ENCODE assay signal across 16 cellular contexts in the genomic region with DNA sequence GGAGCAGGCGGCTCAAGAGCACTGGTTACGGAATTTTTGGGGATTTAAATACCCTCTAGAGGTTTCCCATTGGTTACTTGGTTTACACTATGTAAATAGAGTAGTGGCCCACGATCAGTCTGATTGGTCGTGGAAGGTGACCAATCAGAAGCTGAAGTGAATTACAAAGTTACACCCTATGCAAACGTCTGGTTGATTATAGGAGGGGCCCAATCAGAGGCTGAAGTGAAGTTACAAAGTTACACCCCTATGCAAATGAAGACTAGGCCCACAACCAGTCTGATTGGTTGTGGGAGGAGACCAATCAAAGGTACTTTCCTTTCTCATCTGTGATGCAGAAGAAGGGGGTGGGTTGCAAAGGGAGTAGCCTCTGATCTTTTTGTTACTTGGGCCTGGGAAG. TPM values are rescaled to one million over a fixed set of nuclear protein-coding genes. Genes with fewer than 3 reads are reported as not detected.
A peak's percentile ranks its signal among the peaks of the same experiment; 100 is the strongest.
DNase-seq lines count a peak whose midpoint lies in the region; ATAC-seq lines count a peak whose summit lies in the region.
"Had no signal": no experiment of that assay in that cellular context is flagged by ENCODE, and none has a peak within 500 bp of the region (broad histone marks: within the 10 kb centered on the region; RNA-seq: fewer than 3 reads in every experiment).

No MANE protein-coding gene starts in this region.

- in situ Hi-C loops in SK-MEL-5 (cut with HindIII; ENCODE audit: low pct_unique_long_range_greater_than_20kb, low sequenced_read_pairs): no loop called here

- ATAC-seq in HG03520 (IDR thresholded peaks at IDR 0.05; ENCODE audit: unreplicated experiment): no peak
- ATAC-seq: Right ventricle myocardium inferior; stimulated activated naive CD8-positive, alpha-beta T cell treated with anti-CD3 and anti-CD28 coated beads, Interleukin-15, Interleukin-2, amounts not matched to agents 100 U/mL and 50 U/mL, for 24 hours had no signal

- DNase-seq in ELR (ENCODE audit: low read depth) (peak; percentile 28), HT1080 (ENCODE audit: low read depth) (peak; percentile 40), SK-MEL-5 (ENCODE audit: low read depth, low spot score) (peak; percentile 38), iPS-NIHi11 (ENCODE audit: low spot score) (peak; percentile 33), T-helper 1 cell (no peak), Kasumi-1 (lab: John Stamatoyannopoulos, UW) (no peak)
- DNase-seq: activated CD8-positive, alpha-beta memory T cell treated with anti-CD3 and anti-CD28 coated beads, Interleukin-2, amount 50 U/mL, for 48 hours; activated naive CD4-positive, alpha-beta T cell; colonic mucosa; DMS79; NCI-H2081 treated with DMSO at 0.1 percent for 48 hours; stimulated activated naive CD8-positive, alpha-beta T cell treated with anti-CD3 and anti-CD28 coated beads, Interleukin-15, Interleukin-2, amounts not matched to agents 100 U/mL and 50 U/mL, for 24 hours; upper lobe of left lung had no signal

RNA-seq across cellular contexts. Expression of a gene that starts 45.1 kb away (rescaled TPM):
- 134 and 157 TPM in 2 replicates for total RNA-seq in HT1080 (2014; rRNA removed; shearing (Covaris generic))
- 59.2 and 78.7 TPM in 2 replicates for polyA plus RNA-seq in HT1080 (2015; cell fraction: cytosol; rRNA removed)
- polyA plus RNA-seq in HT1080 (2015; cell fraction: nucleus; rRNA removed): 46.1 and 49.0 TPM in 2 replicates
- 140 and 165 TPM in 2 replicates for total RNA-seq in SK-MEL-5 (2014; rRNA removed; shearing (Covaris generic))
- polyA plus RNA-seq in SK-MEL-5 (2015; cell fraction: cytosol; rRNA removed): 117 and 144 TPM in 2 replicates
- 15.2 and 35.7 TPM in 2 replicates for polyA plus RNA-seq in SK-MEL-5 (2015; cell fraction: nucleus; rRNA removed)

RNA-seq across cellular contexts. Expression of a gene that starts 56.6 kb away (rescaled TPM):
- 0.17 and 0.19 TPM in 2 replicates for total RNA-seq in HT1080 (2014; rRNA removed; shearing (Covaris generic))
- 1.1 and 1.4 TPM in 2 replicates for polyA plus RNA-seq in HT1080 (2015; cell fraction: cytosol; rRNA removed)
- 0.18 and 0.90 TPM in 2 replicates for polyA plus RNA-seq in HT1080 (2015; cell fraction: nucleus; rRNA removed)
- 0.43 and 0.98 TPM in 2 replicates for total RNA-seq in SK-MEL-5 (2014; rRNA removed; shearing (Covaris generic))
- 0.38 and 0.39 TPM in 2 replicates for polyA plus RNA-seq in SK-MEL-5 (2015; cell fraction: cytosol; rRNA removed)
- 0.69 and 2.1 TPM in 2 replicates for polyA plus RNA-seq in SK-MEL-5 (2015; cell fraction: nucleus; rRNA removed)
- total RNA-seq: glomerular endothelial cell had no signal

RNA-seq across cellular contexts. Expression of a gene that starts 56.8 kb away (rescaled TPM):
- 18.6 and 26.0 TPM in 2 replicates for total RNA-seq in HT1080 (2014; rRNA removed; shearing (Covaris generic))
- 16.3 and 16.7 TPM in 2 replicates for polyA plus RNA-seq in HT1080 (2015; cell fraction: cytosol; rRNA removed)
- 41.8 and 43.9 TPM in 2 replicates for polyA plus RNA-seq in HT1080 (2015; cell fraction: nucleus; rRNA removed)
- 14.0 and 19.6 TPM in 2 replicates for total RNA-seq in SK-MEL-5 (2014; rRNA removed; shearing (Covaris generic))
- 29.5 and 44.9 TPM in 2 replicates for polyA plus RNA-seq in SK-MEL-5 (2015; cell fraction: cytosol; rRNA removed)
- 30.8 and 33.1 TPM in 2 replicates for polyA plus RNA-seq in SK-MEL-5 (2015; cell fraction: nucleus; rRNA removed)

Comparison
In these comparisons a context has a peak if more than half of its experiments do, and no peak if none do; other contexts are left out.
1. DNase-seq: peak in ELR (single experiment), HT1080 (single experiment), SK-MEL-5 (single experiment) and iPS-NIHi11 (single experiment); none in T-helper 1 cell (0 of 5) and Kasumi-1 (0 of 2).